Comparison of ENCODE assay signal across 1 cellular context in genomic region chr10:100081075-100082001, GRCh38.
TF ChIP-seq lines count a peak whose summit lies in the region.

TSS of gene CPN1 (minus strand) at chr10:100081869. CDS start at chr10:100081625, 244 bp downstream.

TF ChIP-seq in HepG2, 621 proteins besides CTCF, POLR2A, EP300 and RAD21 (continued from another document):
- peak; percentile 65; the same call in 1 of the 2 replicates for TF ChIP-seq KLF12 (CRISPR knock-in tag; IDR thresholded peaks at IDR 0.05; ENCODE audit: borderline replicate concordance)
- 0 out of 2 replicates have a peak, but pooled peaks have one; percentile 42 for TF ChIP-seq SIN3A (IDR thresholded peaks at IDR 0.05; ENCODE audit: borderline replicate concordance, low read depth, low read length)
- 0 out of 2 replicates have a peak, but pooled peaks have one; percentile 22 for TF ChIP-seq RXRA (CRISPR knock-in tag; IDR thresholded peaks at IDR 0.05)
- TF ChIP-seq ZNF550 (CRISPR knock-in tag; IDR thresholded peaks at IDR 0.05; ENCODE audit: borderline replicate concordance): no peak
- 0 out of 2 replicates have a peak, but pooled peaks have one; percentile 13 for TF ChIP-seq ZGPAT (CRISPR knock-in tag; IDR thresholded peaks at IDR 0.05)
- peak; percentile 24; the same call in 1 of the 2 replicates for TF ChIP-seq THAP11 (CRISPR knock-in tag; IDR thresholded peaks at IDR 0.05)
- no peak for TF ChIP-seq ZNF782 (CRISPR knock-in tag; IDR thresholded peaks at IDR 0.05; ENCODE audit: borderline replicate concordance)
- TF ChIP-seq ZNF264 (CRISPR knock-in tag; IDR thresholded peaks at IDR 0.05): no peak
- TF ChIP-seq ZNF614 (CRISPR knock-in tag; IDR thresholded peaks at IDR 0.05; ENCODE audit: borderline replicate concordance): peak; percentile 15; the same call in 1 of the 2 replicates
- TF ChIP-seq POGK (CRISPR knock-in tag; conservative IDR thresholded peaks at IDR 0.05): peak; percentile 61; the same call in 1 of the 2 replicates
- peak; percentile 28; the same call in 1 of the 2 replicates for TF ChIP-seq DRAP1 (CRISPR knock-in tag; IDR thresholded peaks at IDR 0.05)
- TF ChIP-seq ZNF687 (CRISPR knock-in tag; IDR thresholded peaks at IDR 0.05): peak; percentile 74
- TF ChIP-seq HNF4G (IDR thresholded peaks at IDR 0.05; ENCODE audit: borderline replicate concordance, low read depth, low read length): peak; percentile 53; the same call in 1 of the 2 replicates
- TF ChIP-seq HNF4G (CRISPR knock-in tag; IDR thresholded peaks at IDR 0.05; ENCODE audit: borderline replicate concordance, low read depth): no peak
- peak; percentile 21; the same call in 1 of the 2 replicates for TF ChIP-seq ZNF563 (CRISPR knock-in tag; IDR thresholded peaks at IDR 0.05)
- TF ChIP-seq ZNF800 (CRISPR knock-in tag; IDR thresholded peaks at IDR 0.05): no peak
- TF ChIP-seq ZNF652 (CRISPR knock-in tag; IDR thresholded peaks at IDR 0.05; ENCODE audit: borderline replicate concordance, low read depth): peak; percentile 97
- TF ChIP-seq IRF1 (CRISPR knock-in tag; IDR thresholded peaks at IDR 0.05; ENCODE audit: low read depth): no peak
- TF ChIP-seq ZNF512B (CRISPR knock-in tag; IDR thresholded peaks at IDR 0.05; ENCODE audit: borderline replicate concordance): peak; percentile 27; the same call in 1 of the 2 replicates
- 0 out of 2 replicates have a peak, but pooled peaks have one; percentile 15 for TF ChIP-seq MED1 (CRISPR knock-in tag; IDR thresholded peaks at IDR 0.05)
- TF ChIP-seq TFDP2 (CRISPR knock-in tag; IDR thresholded peaks at IDR 0.05): peak; percentile 48; the same call in 1 of the 2 replicates
